1 cellular context compared by ENCODE assay signal in the genomic region with DNA sequence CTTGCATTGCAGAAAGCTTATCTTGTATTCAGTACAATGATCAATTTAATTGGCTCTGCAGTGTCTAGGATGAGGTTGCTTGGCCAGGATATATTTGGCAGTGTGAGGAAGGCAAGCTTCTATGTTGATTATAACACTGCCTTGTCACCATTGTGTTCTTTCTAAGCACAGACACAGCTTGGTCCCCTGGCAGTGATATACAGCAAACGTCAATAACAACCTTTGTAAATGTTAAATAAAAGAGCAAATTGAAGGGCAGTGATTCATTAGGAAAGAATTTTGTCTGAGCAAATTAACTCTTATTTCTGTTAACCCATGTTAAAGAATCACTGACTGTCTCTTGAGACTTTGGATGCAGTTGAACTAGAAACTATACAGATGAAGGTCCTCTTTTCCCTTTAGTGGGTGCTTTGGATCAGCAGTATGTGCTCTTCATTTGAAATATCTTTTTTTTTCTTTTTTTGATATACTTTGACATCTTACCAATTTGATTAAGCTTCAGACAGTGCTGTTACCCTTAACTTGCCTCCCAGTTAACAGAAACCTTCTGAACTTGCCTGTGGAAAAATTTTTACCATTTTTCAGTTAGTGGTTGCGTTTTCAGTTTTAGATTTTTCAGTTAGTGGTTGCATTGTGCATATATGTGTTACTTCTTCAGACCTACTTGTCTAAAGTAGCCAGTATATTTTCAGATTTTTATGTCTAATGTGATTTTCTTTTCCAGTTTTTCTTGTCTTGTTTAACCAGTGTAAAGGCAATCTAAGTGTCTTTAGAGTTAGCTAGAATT.
TF ChIP-seq lines count a peak whose summit lies in the region.

No MANE protein-coding gene starts in this region.

TF ChIP-seq in liver, 16 proteins besides CTCF, POLR2A, EP300 and RAD21 (continued from another document):
- TF ChIP-seq, protein P1, sequence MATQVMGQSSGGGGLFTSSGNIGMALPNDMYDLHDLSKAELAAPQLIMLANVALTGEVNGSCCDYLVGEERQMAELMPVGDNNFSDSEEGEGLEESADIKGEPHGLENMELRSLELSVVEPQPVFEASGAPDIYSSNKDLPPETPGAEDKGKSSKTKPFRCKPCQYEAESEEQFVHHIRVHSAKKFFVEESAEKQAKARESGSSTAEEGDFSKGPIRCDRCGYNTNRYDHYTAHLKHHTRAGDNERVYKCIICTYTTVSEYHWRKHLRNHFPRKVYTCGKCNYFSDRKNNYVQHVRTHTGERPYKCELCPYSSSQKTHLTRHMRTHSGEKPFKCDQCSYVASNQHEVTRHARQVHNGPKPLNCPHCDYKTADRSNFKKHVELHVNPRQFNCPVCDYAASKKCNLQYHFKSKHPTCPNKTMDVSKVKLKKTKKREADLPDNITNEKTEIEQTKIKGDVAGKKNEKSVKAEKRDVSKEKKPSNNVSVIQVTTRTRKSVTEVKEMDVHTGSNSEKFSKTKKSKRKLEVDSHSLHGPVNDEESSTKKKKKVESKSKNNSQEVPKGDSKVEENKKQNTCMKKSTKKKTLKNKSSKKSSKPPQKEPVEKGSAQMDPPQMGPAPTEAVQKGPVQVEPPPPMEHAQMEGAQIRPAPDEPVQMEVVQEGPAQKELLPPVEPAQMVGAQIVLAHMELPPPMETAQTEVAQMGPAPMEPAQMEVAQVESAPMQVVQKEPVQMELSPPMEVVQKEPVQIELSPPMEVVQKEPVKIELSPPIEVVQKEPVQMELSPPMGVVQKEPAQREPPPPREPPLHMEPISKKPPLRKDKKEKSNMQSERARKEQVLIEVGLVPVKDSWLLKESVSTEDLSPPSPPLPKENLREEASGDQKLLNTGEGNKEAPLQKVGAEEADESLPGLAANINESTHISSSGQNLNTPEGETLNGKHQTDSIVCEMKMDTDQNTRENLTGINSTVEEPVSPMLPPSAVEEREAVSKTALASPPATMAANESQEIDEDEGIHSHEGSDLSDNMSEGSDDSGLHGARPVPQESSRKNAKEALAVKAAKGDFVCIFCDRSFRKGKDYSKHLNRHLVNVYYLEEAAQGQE (IDR thresholded peaks at IDR 0.05), result no peak
- TF ChIP-seq, protein P2, sequence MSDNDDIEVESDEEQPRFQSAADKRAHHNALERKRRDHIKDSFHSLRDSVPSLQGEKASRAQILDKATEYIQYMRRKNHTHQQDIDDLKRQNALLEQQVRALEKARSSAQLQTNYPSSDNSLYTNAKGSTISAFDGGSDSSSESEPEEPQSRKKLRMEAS (IDR thresholded peaks at IDR 0.05), result peak; percentile 61
